In the genomic region with DNA sequence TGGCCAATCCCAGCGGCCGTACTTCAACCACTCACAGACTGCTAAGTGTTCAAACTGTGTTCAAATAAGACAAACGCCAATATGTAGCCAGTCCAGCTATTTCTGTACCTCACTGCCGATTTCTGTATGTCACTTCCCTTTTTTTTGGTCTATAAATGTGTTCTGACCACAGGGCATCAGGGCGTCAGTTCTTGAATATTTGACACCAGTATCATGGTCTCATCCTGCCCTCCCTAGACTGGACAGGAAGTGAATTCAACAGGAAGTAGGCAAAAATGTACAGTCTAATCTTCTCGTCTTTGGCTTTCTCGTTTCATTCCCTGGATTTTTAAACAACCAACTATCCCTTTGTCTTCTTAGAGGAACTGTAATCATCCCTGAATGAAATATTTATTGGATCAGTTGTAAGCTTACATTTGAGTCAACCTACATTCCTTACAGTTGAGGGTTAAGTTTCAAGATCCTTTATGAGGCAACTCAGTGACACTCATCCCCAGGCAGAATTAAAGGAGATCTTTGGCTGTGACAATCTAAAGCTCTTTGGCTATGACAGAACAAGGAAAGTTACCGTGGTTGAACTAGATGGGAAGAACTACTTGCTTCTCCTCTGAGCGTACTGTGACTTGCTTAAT, we compare ENCODE assay signal across 14 cellular contexts.
DNase-seq lines count a peak whose midpoint lies in the region; ATAC-seq and TF ChIP-seq lines count a peak whose summit lies in the region.
"Had no signal": no experiment of that assay in that cellular context is flagged by ENCODE, and none has a peak within 500 bp of the region (broad histone marks: within the 10 kb centered on the region; RNA-seq: fewer than 3 reads in every experiment).

No MANE protein-coding gene starts in this region.

- H3K4me3 Mint-ChIP-seq in natural killer cell = no peak overlapping the region

- ATAC-seq in GM18873 (IDR thresholded peaks at IDR 0.05; ENCODE audit: low FRiP score, unreplicated experiment) = peak; percentile 59
- ATAC-seq in HG02981 (IDR thresholded peaks at IDR 0.05; ENCODE audit: unreplicated experiment) = peak; percentile 69
- no peak for ATAC-seq in natural killer cell

- no peaks in the 10 kb centered on the region for H3K4me1 ChIP-seq in osteoblast (ENCODE audit: insufficient read depth, low read length)
- H3K4me1 ChIP-seq: Peyer's patch had no signal

- H3K27ac ChIP-seq in osteoblast (ENCODE audit: low read depth, low read length) = no peak overlapping the region
- H3K27ac ChIP-seq: epithelial cell of prostate, Peyer's patch had no signal

- H3K36me3 ChIP-seq in osteoblast (ENCODE audit: insufficient read depth, low read length) = no peaks in the 10 kb centered on the region
- H3K36me3 ChIP-seq: HAP-1, Peyer's patch had no signal

- H2AFZ ChIP-seq in osteoblast (ENCODE audit: low read length) = no peak overlapping the region

- no peak overlapping the region for H3K27ac Mint-ChIP-seq in natural killer cell

- no peaks in the 10 kb centered on the region for H4K20me1 ChIP-seq in osteoblast (ENCODE audit: insufficient read depth, low read length)

- peaks cover 0 to 2% of the 10 kb centered on the region in 2 donors for H3K27me3 Mint-ChIP-seq in natural killer cell (ENCODE audit: low read depth in 2 of 2)

- peaks cover 3 to 7% of the 10 kb centered on the region in 2 donors for H3K9me3 Mint-ChIP-seq in natural killer cell

- H3K4me1 Mint-ChIP-seq in natural killer cell = no peaks in the 10 kb centered on the region

- H3K4me2 ChIP-seq in osteoblast (ENCODE audit: insufficient read depth, low read length) = no peak overlapping the region

- intact Hi-C loops in natural killer cell (cut with micrococcal nuclease) = no loop called here

- DNase-seq in OCI-M1 (lab: John Stamatoyannopoulos, UW) (peak; percentile 90), osteoblast (ENCODE audit: insufficient read length, low spot score, missing footprints) (peak; percentile 13), GF-D8 (lab: John Stamatoyannopoulos, UW) (no peak), T-helper 1 cell (no peak), natural killer cell (no peak), NCI-H2171 treated with DMSO at 0.1 percent for 48 hours (lab: John Stamatoyannopoulos, UW) (no peak)
- DNase-seq: activated CD4-positive, alpha-beta T cell treated with anti-CD3 and anti-CD28 coated beads, Interleukin-2, amount 50 U/mL, for 48 hours; GDM1; left cardiac atrium; Peyer's patch had no signal

- no peak overlapping the region for H3K4me3 ChIP-seq in osteoblast (ENCODE audit: insufficient read depth, low read length)
- H3K4me3 ChIP-seq: HAP-1, Peyer's patch had no signal

- TF ChIP-seq CTCF in osteoblast (IDR thresholded peaks at IDR 0.05; ENCODE audit: extremely low read depth, low read depth, low read length) (no peak), natural killer cell (IDR thresholded peaks at IDR 0.05) (no peak)

- no peaks in the 10 kb centered on the region for H3K36me3 Mint-ChIP-seq in natural killer cell

- H3K9me3 ChIP-seq in osteoblast (ENCODE audit: low read depth, low read length) = no peaks in the 10 kb centered on the region
- H3K9me3 ChIP-seq: HAP-1, Peyer's patch had no signal

- H3K27me3 ChIP-seq in osteoblast (ENCODE audit: insufficient read depth, low read length) = no peaks in the 10 kb centered on the region
- H3K27me3 ChIP-seq: Peyer's patch had no signal

- no peaks in the 10 kb centered on the region for H3K79me2 ChIP-seq in osteoblast (ENCODE audit: insufficient read depth, low read length)

Comparison
In these comparisons a context has a peak if more than half of its experiments do, and no peak if none do; other contexts are left out.
1. ATAC-seq: peak in GM18873 (single experiment) and HG02981 (single experiment); none in natural killer cell (0 of 3).
2. DNase-seq: peak in OCI-M1 (single experiment) and osteoblast (single experiment); none in GF-D8 (single experiment), T-helper 1 cell (0 of 5), natural killer cell (single experiment) and NCI-H2171 treated with DMSO at 0.1 percent for 48 hours (single experiment).